Comparison of ENCODE assay signal across 1 cellular context in the genomic region with DNA sequence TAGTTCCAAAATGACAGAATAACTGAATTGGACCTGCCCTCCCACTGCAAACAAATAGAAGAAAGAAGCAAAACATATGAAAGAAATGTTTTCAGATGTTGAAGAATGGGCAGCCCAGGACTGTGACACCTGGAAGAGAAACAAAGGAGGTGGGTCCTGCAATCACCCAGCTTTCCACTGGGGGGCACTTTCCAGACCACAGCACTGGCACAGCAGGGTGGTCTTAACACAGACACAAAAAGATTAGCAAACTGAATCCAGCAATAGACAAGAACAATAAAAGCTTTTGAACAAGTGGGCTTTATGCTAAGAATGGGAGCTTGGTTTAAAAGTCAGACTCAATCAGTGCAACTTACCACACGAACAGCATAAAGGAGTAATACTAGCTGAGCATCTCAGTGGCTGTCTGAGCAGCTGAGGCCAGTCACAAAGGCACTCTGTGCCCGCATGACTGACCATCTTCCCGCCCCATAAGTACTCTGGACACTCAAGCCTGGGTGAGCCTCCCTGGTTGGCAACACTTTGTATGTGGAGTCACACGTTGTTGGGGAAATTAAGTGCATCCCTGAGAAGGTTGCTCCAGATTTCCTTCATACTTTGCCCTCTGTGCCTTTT.
TF ChIP-seq lines count a peak whose summit lies in the region.

No MANE protein-coding gene starts in this region.

TF ChIP-seq in GM23338, 12 proteins besides CTCF, POLR2A, EP300 and RAD21 (continued from another document):
- TF ChIP-seq, protein P1, sequence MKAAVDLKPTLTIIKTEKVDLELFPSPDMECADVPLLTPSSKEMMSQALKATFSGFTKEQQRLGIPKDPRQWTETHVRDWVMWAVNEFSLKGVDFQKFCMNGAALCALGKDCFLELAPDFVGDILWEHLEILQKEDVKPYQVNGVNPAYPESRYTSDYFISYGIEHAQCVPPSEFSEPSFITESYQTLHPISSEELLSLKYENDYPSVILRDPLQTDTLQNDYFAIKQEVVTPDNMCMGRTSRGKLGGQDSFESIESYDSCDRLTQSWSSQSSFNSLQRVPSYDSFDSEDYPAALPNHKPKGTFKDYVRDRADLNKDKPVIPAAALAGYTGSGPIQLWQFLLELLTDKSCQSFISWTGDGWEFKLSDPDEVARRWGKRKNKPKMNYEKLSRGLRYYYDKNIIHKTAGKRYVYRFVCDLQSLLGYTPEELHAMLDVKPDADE (IDR thresholded peaks at IDR 0.05): no peak
- TF ChIP-seq ZNF331 (CRISPR knock-in tag; IDR thresholded peaks at IDR 0.05; ENCODE audit: low read depth): no peak
- TF ChIP-seq EZH2phosphoT487 (IDR thresholded peaks at IDR 0.05; ENCODE audit: unreplicated experiment): no peak
